Comparison of ENCODE assay signal across 11 cellular contexts in the genomic region with DNA sequence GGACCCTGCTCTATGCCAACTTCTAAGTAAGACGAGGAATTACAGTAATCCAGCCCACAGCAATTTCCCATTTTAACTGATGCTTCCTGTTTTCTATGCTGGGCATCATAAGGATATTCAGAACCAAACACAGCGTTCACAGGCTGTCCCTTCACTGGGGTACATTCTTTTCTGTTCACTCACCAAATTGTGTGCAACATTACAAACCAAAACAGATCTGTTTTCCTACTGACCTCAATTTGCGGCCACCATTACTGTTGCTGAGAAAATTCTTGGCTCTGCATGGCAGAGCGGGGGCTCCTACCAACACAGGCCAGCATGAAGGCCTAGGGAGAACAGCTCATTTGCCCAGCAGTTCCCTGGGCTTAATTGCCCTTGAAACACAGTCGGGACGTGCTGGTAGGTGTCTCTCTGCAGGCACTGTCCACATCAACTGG.
A peak's percentile ranks its signal among the peaks of the same experiment; 100 is the strongest.
DNase-seq lines count a peak whose midpoint lies in the region; ATAC-seq and TF ChIP-seq lines count a peak whose summit lies in the region.
"Had no signal": no experiment of that assay in that cellular context is flagged by ENCODE, and none has a peak within 500 bp of the region (broad histone marks: within the 10 kb centered on the region; RNA-seq: fewer than 3 reads in every experiment).

No MANE protein-coding gene starts in this region.

- intact Hi-C loops in thyroid gland (cut with DNase I) = no loop called here

- no peaks in the 10 kb centered on the region for H3K36me3 Mint-ChIP-seq in brain

- 58 to 60% methylated on average over 6 of the region's 6 CpGs for WGBS in thyroid gland, 2 donors

- no peaks in the 10 kb centered on the region for H3K36me3 ChIP-seq in Karpas-422 (ENCODE audit: insufficient read depth, low read length)
- H3K36me3 ChIP-seq in thyroid gland = no peaks in the 10 kb centered on the region

- no peak for TF ChIP-seq POLR2A in thyroid gland (IDR thresholded peaks at IDR 0.05)

- peaks cover 68% of the 10 kb centered on the region for H3K4me1 ChIP-seq in Karpas-422 (ENCODE audit: low read length)
- H3K4me1 ChIP-seq in thyroid gland = peaks cover 24 to 43% of the 10 kb centered on the region in 2 donors

- no peaks in the 10 kb centered on the region for H3K79me2 ChIP-seq in Karpas-422 (ENCODE audit: low read length)

- peak overlapping the region in 2 of 5 experiments; percentile 51 to 68 for H3K4me3 Mint-ChIP-seq in brain

- no peaks in the 10 kb centered on the region for H3K9me2 ChIP-seq in Karpas-422 (replicated peaks; ENCODE audit: insufficient read depth, low read length)

- H3K27ac ChIP-seq in Karpas-422 (ENCODE audit: low read length) = no peak overlapping the region
- peak overlapping the region; percentile 37 to 81 (median 69) for H3K27ac ChIP-seq in thyroid gland
- H3K27ac ChIP-seq: HL-60 had no signal

- peak overlapping the region; percentile 29 to 86 (median 61) for H3K27ac Mint-ChIP-seq in brain

- H3K4me2 ChIP-seq in Karpas-422 (ENCODE audit: low read depth, low read length, poor library complexity, severe bottlenecking) = no peak overlapping the region

- no peak overlapping the region for H3K4me3 ChIP-seq in Karpas-422 (ENCODE audit: low read length)
- H3K4me3 ChIP-seq in thyroid gland (replicated peaks in 1 of 3) = no peak overlapping the region

- no peak for DNase-seq in Karpas-422
- DNase-seq in kidney tubule cell (ENCODE audit: low spot score) = peak; percentile 95
- DNase-seq in thyroid gland = no peak
- no peak for DNase-seq in stimulated activated naive CD4-positive, alpha-beta T cell treated with Interleukin-2 at 50 U/mL for 16 hours (lab: John Stamatoyannopoulos, UW)
- DNase-seq in activated effector memory CD4-positive, alpha-beta T cell treated with Interleukin-2 at 50 U/mL for 16 hours = no peak
- no peak for DNase-seq in activated T-cell treated with anti-CD3 and anti-CD28 coated beads for 4 hours
- DNase-seq: activated naive CD4-positive, alpha-beta T cell; OCI-M1 had no signal

- H3K4me1 Mint-ChIP-seq in brain = peaks cover 65% of the 10 kb centered on the region

- H3K27me3 ChIP-seq in Karpas-422 (ENCODE audit: low read length) (0 out of 2 replicates have a peak, but pooled peaks cover 3% of the 10 kb centered on the region), thyroid gland (no peaks in the 10 kb centered on the region)

- ATAC-seq in GM19467 (IDR thresholded peaks at IDR 0.05; ENCODE audit: unreplicated experiment) = no peak

- no peaks in the 10 kb centered on the region for H4K20me1 ChIP-seq in Karpas-422 (ENCODE audit: insufficient read depth, low read depth, low read length)

- peak overlapping the region; percentile 61 for H2AFZ ChIP-seq in Karpas-422 (ENCODE audit: low read length)

- H3K9me3 Mint-ChIP-seq in brain = peaks cover 0 to 6% (median 0%) of the 10 kb centered on the region in 5 experiments

- TF ChIP-seq CTCF in brain (conservative IDR thresholded peaks at IDR 0.05) (no peak), thyroid gland (IDR thresholded peaks at IDR 0.05) (no peak)

- H3K9me3 ChIP-seq in Karpas-422 (ENCODE audit: low read length) = no peaks in the 10 kb centered on the region
- no peaks in the 10 kb centered on the region for H3K9me3 ChIP-seq in thyroid gland

- H3K27me3 Mint-ChIP-seq in brain = no peaks in the 10 kb centered on the region

- no peak overlapping the region for H3K9ac ChIP-seq in Karpas-422 (ENCODE audit: low read length)
